2 cellular contexts compared by ENCODE assay signal in genomic region chr16:58286280-58286679, GRCh38.
TF ChIP-seq lines count a peak whose summit lies in the region.

No MANE protein-coding gene starts in this region.

TF ChIP-seq in HepG2, 621 proteins besides CTCF, POLR2A, EP300 and RAD21:
- TF ChIP-seq ZIK1 (CRISPR knock-in tag; IDR thresholded peaks at IDR 0.05; ENCODE audit: borderline replicate concordance, low read depth) (no peak), MAFK (conservative IDR thresholded peaks at IDR 0.05 in 1 of 2, IDR thresholded peaks at IDR 0.05 in 1 of 2; ENCODE audit: low read length in 2 of 2) (peak; percentile 34 to 45; a peak in 3 of 4 replicates)

TF ChIP-seq in K562, 482 proteins besides CTCF, POLR2A, EP300 and RAD21:
- no peak for TF ChIP-seq NR2F6 (CRISPR knock-in tag; IDR thresholded peaks at IDR 0.05)
- no peak for TF ChIP-seq THAP12 (CRISPR knock-in tag; IDR thresholded peaks at IDR 0.05)
- no peak for TF ChIP-seq YY1 (IDR thresholded peaks at IDR 0.05; ENCODE audit: borderline replicate concordance in 1 of 3, control insufficient read depth in 1 of 3, extremely low read depth in 1 of 3, insufficient read depth in 3 of 3, insufficient read length in 1 of 3, insufficient replicate concordance in 2 of 3, low read depth in 1 of 3, low read length in 2 of 3)
- TF ChIP-seq NELFE (IDR thresholded peaks at IDR 0.05; ENCODE audit: insufficient read depth, insufficient read length), result no peak
- no peak for TF ChIP-seq ZSCAN29 (IDR thresholded peaks at IDR 0.05)
- peak; percentile 79 for TF ChIP-seq ZNF316 (IDR thresholded peaks at IDR 0.05)
- TF ChIP-seq MAFF (IDR thresholded peaks at IDR 0.05; ENCODE audit: low read length), result peak; percentile 21; the same call in 1 of the 2 replicates
- no peak for TF ChIP-seq LEF1 (IDR thresholded peaks at IDR 0.05)
- no peak for TF ChIP-seq CXXC5 (CRISPR knock-in tag; IDR thresholded peaks at IDR 0.05)
- TF ChIP-seq C11orf30 (IDR thresholded peaks at IDR 0.05; ENCODE audit: low read depth), result peak; percentile 61; the same call in 1 of the 2 replicates
- no peak for TF ChIP-seq POLR3A (IDR thresholded peaks at IDR 0.05; ENCODE audit: borderline replicate concordance, extremely low read depth, insufficient read depth, insufficient read length)
